Comparison of ENCODE assay signal across 8 cellular contexts in the genomic region with DNA sequence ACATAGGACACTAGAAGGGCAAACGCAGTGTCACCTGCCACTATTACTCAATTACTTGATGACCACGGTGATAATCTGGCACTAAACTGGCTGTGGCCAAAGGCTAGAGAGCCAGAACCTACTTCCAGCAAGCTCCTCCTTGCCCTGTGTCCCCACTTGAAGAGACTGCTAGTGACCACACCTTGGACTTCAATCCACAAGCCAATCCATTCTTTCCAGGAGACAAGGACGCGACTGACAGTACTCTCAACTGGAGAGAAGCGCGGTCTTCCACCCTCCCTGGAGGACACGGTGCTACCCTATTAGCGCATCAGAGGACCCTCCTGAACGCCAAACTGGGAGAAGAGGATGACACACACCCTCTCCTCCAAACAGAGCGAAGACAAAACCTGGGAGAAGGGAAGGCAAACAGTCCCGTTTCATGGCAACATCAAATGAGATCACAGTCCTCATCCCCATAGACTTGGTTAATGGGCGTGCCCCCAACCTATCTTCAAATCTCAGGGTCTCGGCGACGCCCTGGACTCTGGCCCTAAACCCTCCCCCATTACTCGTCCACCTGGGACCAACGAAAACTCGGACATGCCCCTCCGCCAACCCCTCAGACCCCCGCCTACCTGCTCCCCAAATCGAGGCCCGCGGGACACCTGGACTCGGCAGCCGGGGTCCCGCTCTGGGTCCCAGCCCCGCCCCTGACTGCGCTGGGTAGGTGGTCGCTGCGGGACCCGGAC. TPM values are rescaled to one million over a fixed set of nuclear protein-coding genes. Genes with fewer than 3 reads are reported as not detected.
DNase-seq lines count a peak whose midpoint lies in the region; ATAC-seq, FAIRE-seq and TF ChIP-seq lines count a peak whose summit lies in the region.

No MANE protein-coding gene starts in this region.

- H3K9me3 Mint-ChIP-seq in Calu3 (ENCODE audit: low read depth, unreplicated experiment) = no peaks in the 10 kb centered on the region
- no peaks in the 10 kb centered on the region for H3K9me3 Mint-ChIP-seq in stimulated activated memory B cell treated with anti-CD40 and anti-IgM and Interleukin-4, amounts not matched to agents 10 μg/mL and 1 μg/mL and 100 μg/mL, for 72 hours

- peaks cover 40% of the 10 kb centered on the region for H3K79me2 ChIP-seq in keratinocyte (ENCODE audit: control insufficient read depth, insufficient read depth, low read length)

- H3K27ac Mint-ChIP-seq in Calu3 (ENCODE audit: unreplicated experiment) = peak overlapping the region; percentile 100
- peak overlapping the region; percentile 100 for H3K27ac Mint-ChIP-seq in stimulated activated memory B cell treated with anti-CD40 and anti-IgM and Interleukin-4, amounts not matched to agents 10 μg/mL and 1 μg/mL and 100 μg/mL, for 72 hours

- peaks cover 4% of the 10 kb centered on the region for H4K20me1 ChIP-seq in keratinocyte (ENCODE audit: control insufficient read depth, extremely low read depth, insufficient read depth, low read length)

- H3K4me3 ChIP-seq in H7 (ENCODE audit: insufficient read depth, low read depth, low read length) (peak overlapping the region; percentile 96), body of pancreas (peak overlapping the region; percentile 98 to 100), keratinocyte (ENCODE audit: control insufficient read depth in 2 of 3, extremely low read depth in 1 of 3, insufficient read depth in 2 of 3, low read depth in 1 of 3, low read length in 3 of 3) (peak overlapping the region; percentile 76 to 97 (median 92))

- dilution Hi-C loops in keratinocyte (cut with MboI; ENCODE audit: extremely low pct_ligation_motif_present, low sequenced_read_pairs) = no loop called here

- H3K27me3 ChIP-seq in H7 (ENCODE audit: control insufficient read depth, insufficient read depth, low read length) = no peaks in the 10 kb centered on the region
- no peaks in the 10 kb centered on the region for H3K27me3 ChIP-seq in body of pancreas
- no peaks in the 10 kb centered on the region for H3K27me3 ChIP-seq in keratinocyte (ENCODE audit: control insufficient read depth, extremely low read depth, insufficient read depth, low read length)

- no peak for TF ChIP-seq CTCF in Calu3 (IDR thresholded peaks at IDR 0.05; ENCODE audit: unreplicated experiment)
- no peak for TF ChIP-seq CTCF in body of pancreas (IDR thresholded peaks at IDR 0.05)
- no peak for TF ChIP-seq CTCF in keratinocyte (optimal IDR thresholded peaks at IDR 0.05 in 1 of 3, IDR thresholded peaks at IDR 0.05 in 1 of 3, conservative IDR thresholded peaks at IDR 0.05 in 1 of 3; ENCODE audit: extremely low read depth in 1 of 3, insufficient read depth in 2 of 3, low read length in 3 of 3)

- no peak for TF ChIP-seq POLR2A in body of pancreas (IDR thresholded peaks at IDR 0.05)

- H3K4me1 ChIP-seq in body of pancreas (peaks cover 26% of the 10 kb centered on the region), keratinocyte (ENCODE audit: control insufficient read depth, extremely low read depth, insufficient read depth, low read length) (peaks cover 15% of the 10 kb centered on the region)

- peak overlapping the region; percentile 77 for H3K4me2 ChIP-seq in keratinocyte (ENCODE audit: control insufficient read depth, extremely low read depth, insufficient read depth, low read depth, low read length)

- WGBS in body of pancreas, 2 donors = 0 to 1% methylated on average over 10 to 31 of the region's 31 CpGs

- peak overlapping the region; percentile 86 for H3K4me3 Mint-ChIP-seq in Calu3 (ENCODE audit: low read depth, unreplicated experiment)
- H3K4me3 Mint-ChIP-seq in stimulated activated memory B cell treated with anti-CD40 and anti-IgM and Interleukin-4, amounts not matched to agents 10 μg/mL and 1 μg/mL and 100 μg/mL, for 72 hours = peak overlapping the region; percentile 91

- DNase-seq in Calu3 (no peak), H7 (no peak), NCI-H1694 treated with DMSO at 0.1 percent for 48 hours (lab: John Stamatoyannopoulos, UW) (peak; percentile 5), body of pancreas (peak in 1 of 4 donors; percentile 21), keratinocyte (ENCODE audit: low read depth, low spot score) (no peak), putamen (ENCODE audit: low spot score) (no peak), iPS-NIHi7 (ENCODE audit: extremely low spot score) (no peak)

- intact Hi-C loops in Calu3 (cut with micrococcal nuclease; ENCODE audit: unreplicated experiment) (no loop called here), body of pancreas (cut with DNase I) (no loop called here)

- H3K36me3 ChIP-seq in H7 (replicated peaks; ENCODE audit: control insufficient read depth, insufficient read depth, low read length) (peaks cover 7% of the 10 kb centered on the region), body of pancreas (replicated peaks in 1 of 2; ENCODE audit: insufficient read depth in 1 of 2, low read depth in 2 of 2) (peaks cover 0 to 4% of the 10 kb centered on the region in 2 donors), keratinocyte (ENCODE audit: control insufficient read depth in 2 of 2, extremely low read depth in 1 of 2, insufficient read depth in 2 of 2, low read length in 2 of 2) (peaks cover 0 to 14% of the 10 kb centered on the region in 2 experiments)

- peaks cover 28% of the 10 kb centered on the region for H3K36me3 Mint-ChIP-seq in Calu3 (ENCODE audit: insufficient read depth, unreplicated experiment)
- peaks cover 13% of the 10 kb centered on the region for H3K36me3 Mint-ChIP-seq in stimulated activated memory B cell treated with anti-CD40 and anti-IgM and Interleukin-4, amounts not matched to agents 10 μg/mL and 1 μg/mL and 100 μg/mL, for 72 hours

- FAIRE-seq in keratinocyte (lab: Jason Lieb, UNC) = no peak

- H3K27ac ChIP-seq in body of pancreas = peak overlapping the region; percentile 91 to 99 (median 97)
- peak overlapping the region; percentile 99 for H3K27ac ChIP-seq in keratinocyte (ENCODE audit: control insufficient read depth, insufficient read depth, low read length)

- peak; percentile 5 for ATAC-seq in body of pancreas
- ATAC-seq in stimulated activated memory B cell treated with anti-CD40 and anti-IgM and Interleukin-4, amounts not matched to agents 10 μg/mL and 1 μg/mL and 100 μg/mL, for 72 hours = peak; percentile 4

- BruUV-seq in Calu3 (replicated peaks; lab: Mats Ljungman, UMichigan) = TSS peak; percentile 76

- no peaks in the 10 kb centered on the region for H3K9me3 ChIP-seq in body of pancreas
- H3K9me3 ChIP-seq in keratinocyte (ENCODE audit: control insufficient read depth, low read depth, low read length) = no peaks in the 10 kb centered on the region

- peaks cover 14% of the 10 kb centered on the region for H3K4me1 Mint-ChIP-seq in Calu3 (ENCODE audit: low read depth, unreplicated experiment)
- H3K4me1 Mint-ChIP-seq in stimulated activated memory B cell treated with anti-CD40 and anti-IgM and Interleukin-4, amounts not matched to agents 10 μg/mL and 1 μg/mL and 100 μg/mL, for 72 hours = peaks cover 25% of the 10 kb centered on the region

- CTCF ChIA-PET in Calu3 (lab: Charles Lee) = no interaction called here

- no peaks in the 10 kb centered on the region for H3K9me1 ChIP-seq in keratinocyte (ENCODE audit: control insufficient read depth, extremely low read depth, insufficient read depth, low read length)

- peak overlapping the region; percentile 99 for H2AFZ ChIP-seq in keratinocyte (ENCODE audit: control insufficient read depth, low read length)

- H3K27me3 Mint-ChIP-seq in Calu3 (ENCODE audit: unreplicated experiment) = no peaks in the 10 kb centered on the region
- H3K27me3 Mint-ChIP-seq in stimulated activated memory B cell treated with anti-CD40 and anti-IgM and Interleukin-4, amounts not matched to agents 10 μg/mL and 1 μg/mL and 100 μg/mL, for 72 hours = no peaks in the 10 kb centered on the region

- peak overlapping the region; percentile 100 for H3K9ac ChIP-seq in keratinocyte (ENCODE audit: control insufficient read depth, extremely low read depth, insufficient read depth, low read length)

RNA-seq across cellular contexts. Expression of gene FLCN, which starts 0.5 kb away (rescaled TPM):
- total RNA-seq in Calu3 (2022) = 35.3 and 38.5 TPM in 2 replicates
- 36.4 and 42.9 TPM in 2 replicates for total RNA-seq in H7 (2014; rRNA removed; shearing (Covaris generic))
- 10 to 100 TPM; 35.8 to 64.3 TPM for total RNA-seq in body of pancreas
- polyA plus RNA-seq in keratinocyte = 12.3 to 19.6 TPM (median 12.5 TPM) in 3 replicates
- 21.6 TPM for polyA plus RNA-seq in keratinocyte (2011; ENCODE audit: low read depth)
- polyA plus RNA-seq in keratinocyte (2011; cell fraction: cytosol; rRNA removed) = 7.5 and 8.1 TPM in 2 replicates
- 38.6 and 40.9 TPM in 2 replicates for polyA plus RNA-seq in keratinocyte (2011; cell fraction: nucleus; rRNA removed)
- polyA plus RNA-seq in keratinocyte (2012; ENCODE audit: low replicate concordance) = 18.7 and 31.7 TPM in 2 replicates
- 28.9 to 44.4 TPM (median 40.8 TPM) in 3 replicates for polyA minus RNA-seq in keratinocyte
- polyA minus RNA-seq in keratinocyte (2011; cell fraction: cytosol; rRNA and poly(A)+ RNA removed) = 26.7 TPM
- polyA minus RNA-seq in keratinocyte (2011; cell fraction: nucleus; rRNA and poly(A)+ RNA removed) = 36.8 and 46.0 TPM in 2 replicates

RNA-seq across cellular contexts. Expression of gene PLD6, which starts 30.3 kb away (rescaled TPM):
- total RNA-seq in Calu3 (2022) (2.9 and 3.0 TPM in 2 replicates), body of pancreas (1 to 10 TPM; 3.6 to 6.6 TPM)
- total RNA-seq in H7 (2014; rRNA removed; shearing (Covaris generic)) = 0.17 TPM in 1 of 2 replicates, not detected in the other
- 0.99 to 1.6 TPM (median 1.2 TPM) in 3 replicates for polyA plus RNA-seq in keratinocyte
- 0.27 TPM for polyA plus RNA-seq in keratinocyte (2011; ENCODE audit: low read depth)
- polyA plus RNA-seq in keratinocyte (2011; cell fraction: cytosol; rRNA removed) = 0.98 and 1.1 TPM in 2 replicates
- 1.5 and 1.7 TPM in 2 replicates for polyA plus RNA-seq in keratinocyte (2011; cell fraction: nucleus; rRNA removed)
- 1.2 and 2.7 TPM in 2 replicates for polyA plus RNA-seq in keratinocyte (2012; ENCODE audit: low replicate concordance)
- 0.59 to 1.6 TPM (median 0.82 TPM) in 3 replicates for polyA minus RNA-seq in keratinocyte
- 0.77 TPM for polyA minus RNA-seq in keratinocyte (2011; cell fraction: cytosol; rRNA and poly(A)+ RNA removed)
- 0.70 and 0.74 TPM in 2 replicates for polyA minus RNA-seq in keratinocyte (2011; cell fraction: nucleus; rRNA and poly(A)+ RNA removed)

RNA-seq across cellular contexts. Expression of gene COPS3, which starts 44.6 kb away (rescaled TPM):
- total RNA-seq in Calu3 (2022) (40.2 and 50.7 TPM in 2 replicates), body of pancreas (10 to 100 TPM; 23.1 to 29.8 TPM)
- total RNA-seq in H7 (2014; rRNA removed; shearing (Covaris generic)) = 106 and 125 TPM in 2 replicates
- 52.4 to 89.7 TPM (median 71.3 TPM) in 3 replicates for polyA plus RNA-seq in keratinocyte
- polyA plus RNA-seq in keratinocyte (2011; ENCODE audit: low read depth) = 75.7 TPM
- 49.5 and 92.4 TPM in 2 replicates for polyA plus RNA-seq in keratinocyte (2011; cell fraction: cytosol; rRNA removed)
- polyA plus RNA-seq in keratinocyte (2011; cell fraction: nucleus; rRNA removed) = 45.0 and 50.4 TPM in 2 replicates
- polyA plus RNA-seq in keratinocyte (2012; ENCODE audit: low replicate concordance) = 44.6 and 58.6 TPM in 2 replicates
- polyA minus RNA-seq in keratinocyte = 28.2 to 66.4 TPM (median 47.5 TPM) in 3 replicates
- 52.4 TPM for polyA minus RNA-seq in keratinocyte (2011; cell fraction: cytosol; rRNA and poly(A)+ RNA removed)
- 14.0 and 24.0 TPM in 2 replicates for polyA minus RNA-seq in keratinocyte (2011; cell fraction: nucleus; rRNA and poly(A)+ RNA removed)
